ENCODE assay signal across 9 cellular contexts in genomic region chr10:86413046-86413728, GRCh38. TPM values are rescaled to one million over a fixed set of nuclear protein-coding genes. Genes with fewer than 3 reads are reported as not detected.
DNase-seq lines count a peak whose midpoint lies in the region; ATAC-seq and TF ChIP-seq lines count a peak whose summit lies in the region.
"Had no signal": no experiment of that assay in that cellular context is flagged by ENCODE, and none has a peak within 500 bp of the region (broad histone marks: within the 10 kb centered on the region; RNA-seq: fewer than 3 reads in every experiment).

No MANE protein-coding gene starts in this region.

- no peaks in the 10 kb centered on the region for H3K9me3 ChIP-seq in mesenchymal stem cell (ENCODE audit: control insufficient read depth, low read length)
- H3K9me3 ChIP-seq in suprapubic skin = no peaks in the 10 kb centered on the region
- H3K9me3 ChIP-seq in adrenal gland (replicated peaks in 1 of 3) = no peaks in the 10 kb centered on the region

- H2AFZ ChIP-seq in mesenchymal stem cell (ENCODE audit: low read depth, low read length) = no peak overlapping the region

- no peaks in the 10 kb centered on the region for H3K27me3 Mint-ChIP-seq in activated T-cell treated with anti-CD3 and anti-CD28 coated beads, Interleukin-2, amount 50 U/mL, for 24 hours

- H3K36me3 Mint-ChIP-seq in activated T-cell treated with anti-CD3 and anti-CD28 coated beads, Interleukin-2, amount 50 U/mL, for 24 hours (ENCODE audit: low read depth) = no peaks in the 10 kb centered on the region

- H3K14ac ChIP-seq in mesenchymal stem cell (ENCODE audit: low read length in 2 of 2) = no peak overlapping the region

- no peak overlapping the region for H3K4me2 ChIP-seq in mesenchymal stem cell (ENCODE audit: low read length, poor library complexity, severe bottlenecking)

- no peak overlapping the region for H3K4me3 ChIP-seq in mesenchymal stem cell (ENCODE audit: insufficient read depth in 1 of 2, low read depth in 1 of 2, low read length in 2 of 2)
- no peak overlapping the region for H3K4me3 ChIP-seq in suprapubic skin
- no peak overlapping the region for H3K4me3 ChIP-seq in adrenal gland

- no peak overlapping the region for H2BK12ac ChIP-seq in mesenchymal stem cell (ENCODE audit: low read length in 2 of 2)

- TF ChIP-seq CTCF in suprapubic skin (IDR thresholded peaks at IDR 0.05) (no peak), adrenal gland (IDR thresholded peaks at IDR 0.05) (no peak)

- TF ChIP-seq POLR2A in Raji (IDR thresholded peaks at IDR 0.05; ENCODE audit: insufficient read depth, low read depth, low read length) (peak; percentile 41; the same call in 1 of the 2 replicates), suprapubic skin (IDR thresholded peaks at IDR 0.05) (no peak), adrenal gland (IDR thresholded peaks at IDR 0.05) (no peak)

- TF ChIP-seq EP300 in suprapubic skin (IDR thresholded peaks at IDR 0.05) = no peak

- H3K27ac ChIP-seq in mesenchymal stem cell (ENCODE audit: low read length, poor library complexity, severe bottlenecking) = no peak overlapping the region
- no peak overlapping the region for H3K27ac ChIP-seq in suprapubic skin
- H3K27ac ChIP-seq in adrenal gland = peak overlapping the region in 1 of 5 donors; percentile 8

- no peak overlapping the region for H3K4ac ChIP-seq in mesenchymal stem cell (ENCODE audit: low read depth in 1 of 2, low read length in 2 of 2)

- H2BK15ac ChIP-seq in mesenchymal stem cell (ENCODE audit: low read depth, poor library complexity, severe bottlenecking) = no peak overlapping the region

- H4K91ac ChIP-seq in mesenchymal stem cell (ENCODE audit: low read length) = no peak overlapping the region

- H3K27me3 ChIP-seq in mesenchymal stem cell (ENCODE audit: control insufficient read depth in 1 of 2, insufficient read depth in 1 of 2, low read length in 2 of 2) = peaks cover 0 to 7% of the 10 kb centered on the region in 2 experiments
- no peaks in the 10 kb centered on the region for H3K27me3 ChIP-seq in suprapubic skin
- no peaks in the 10 kb centered on the region for H3K27me3 ChIP-seq in adrenal gland

- no peak overlapping the region for H4K8ac ChIP-seq in mesenchymal stem cell (ENCODE audit: low read length)

- H2AK5ac ChIP-seq in mesenchymal stem cell (ENCODE audit: low read length, severe bottlenecking) = no peak overlapping the region

- H3K79me1 ChIP-seq in mesenchymal stem cell (replicated peaks; ENCODE audit: low read length, poor library complexity, severe bottlenecking) = no peaks in the 10 kb centered on the region

- peaks cover 7% of the 10 kb centered on the region for H3K9me3 Mint-ChIP-seq in activated T-cell treated with anti-CD3 and anti-CD28 coated beads, Interleukin-2, amount 50 U/mL, for 24 hours

- H3K23ac ChIP-seq in mesenchymal stem cell (ENCODE audit: low read length in 2 of 2) = no peak overlapping the region

- no peak for DNase-seq in activated T-cell treated with anti-CD3 and anti-CD28 coated beads, Interleukin-2, amount 50 U/mL, for 24 hours
- no peak for DNase-seq in activated T-cell treated with anti-CD3 and anti-CD28 coated beads for 4 hours
- DNase-seq in mesenchymal stem cell = peak; percentile 80
- DNase-seq in suprapubic skin (ENCODE audit: low spot score in 2 of 2) = no peak
- no peak for DNase-seq in NCI-H2029 (lab: John Stamatoyannopoulos, UW)
- DNase-seq in adrenal gland = no peak

- H3K9ac ChIP-seq in mesenchymal stem cell (ENCODE audit: low read length) = no peak overlapping the region

- H2BK5ac ChIP-seq in mesenchymal stem cell (ENCODE audit: low read depth, low read length, poor library complexity, severe bottlenecking) = no peak overlapping the region

- peaks cover 50% of the 10 kb centered on the region for H3K4me1 Mint-ChIP-seq in activated T-cell treated with anti-CD3 and anti-CD28 coated beads, Interleukin-2, amount 50 U/mL, for 24 hours (ENCODE audit: low read depth)

- no peak overlapping the region for H2BK120ac ChIP-seq in mesenchymal stem cell (ENCODE audit: low read depth, low read length)

- 24% methylated on average over 3 of the region's 6 CpGs for WGBS in mesenchymal stem cell
- WGBS in suprapubic skin = 55% methylated on average over 6 of the region's 6 CpGs
- 40 to 47% (median 44%) methylated on average over 6 of the region's 6 CpGs for WGBS in adrenal gland, 4 donors

- peak; percentile 64 for ATAC-seq in HG02943 (IDR thresholded peaks at IDR 0.05; ENCODE audit: low read depth, unreplicated experiment)

- H3K18ac ChIP-seq in mesenchymal stem cell (ENCODE audit: low read depth in 1 of 2, low read length in 2 of 2) = no peak overlapping the region

- intact Hi-C loops in adrenal gland (cut with DNase I) = no loop called here

- no peaks in the 10 kb centered on the region for H3K36me3 ChIP-seq in mesenchymal stem cell (ENCODE audit: control insufficient read depth in 1 of 2, insufficient read depth in 2 of 2, low read depth in 1 of 2, low read length in 2 of 2)
- no peaks in the 10 kb centered on the region for H3K36me3 ChIP-seq in suprapubic skin
- H3K36me3 ChIP-seq in adrenal gland (replicated peaks in 1 of 2) = no peaks in the 10 kb centered on the region

- peak overlapping the region; percentile 90 for H3K27ac Mint-ChIP-seq in activated T-cell treated with anti-CD3 and anti-CD28 coated beads, Interleukin-2, amount 50 U/mL, for 24 hours

- H3K4me1 ChIP-seq in mesenchymal stem cell (ENCODE audit: control insufficient read depth, insufficient read depth, low read depth, low read length) (peaks cover 5% of the 10 kb centered on the region), suprapubic skin (peaks cover 3% of the 10 kb centered on the region), adrenal gland (replicated peaks in 1 of 2) (peaks cover 0 to 7% of the 10 kb centered on the region in 2 donors)

- H3K4me3 Mint-ChIP-seq in activated T-cell treated with anti-CD3 and anti-CD28 coated beads, Interleukin-2, amount 50 U/mL, for 24 hours = peak overlapping the region; percentile 55

RNA-seq across cellular contexts. Expression of gene GRID1, which starts 46.6 kb away (rescaled TPM):
- 0.23 TPM for polyA plus RNA-seq in mesenchymal stem cell (2013, experiment 1 of 2)
- 0.29 TPM for polyA plus RNA-seq in mesenchymal stem cell (2013, experiment 2 of 2)
- total RNA-seq in suprapubic skin (1 to 10 TPM; 1.8 to 3.1 (median 2.4) TPM), adrenal gland (1 to 10 TPM; 2.4 to 8.0 (median 4.0) TPM)
- polyA plus RNA-seq in adrenal gland = 1 to 10 TPM; 2.2 to 5.6 (median 5.1) TPM
- polyA plus RNA-seq: AG04450 had no signal
